ENCODE assay signal across 1 cellular context in the genomic region with DNA sequence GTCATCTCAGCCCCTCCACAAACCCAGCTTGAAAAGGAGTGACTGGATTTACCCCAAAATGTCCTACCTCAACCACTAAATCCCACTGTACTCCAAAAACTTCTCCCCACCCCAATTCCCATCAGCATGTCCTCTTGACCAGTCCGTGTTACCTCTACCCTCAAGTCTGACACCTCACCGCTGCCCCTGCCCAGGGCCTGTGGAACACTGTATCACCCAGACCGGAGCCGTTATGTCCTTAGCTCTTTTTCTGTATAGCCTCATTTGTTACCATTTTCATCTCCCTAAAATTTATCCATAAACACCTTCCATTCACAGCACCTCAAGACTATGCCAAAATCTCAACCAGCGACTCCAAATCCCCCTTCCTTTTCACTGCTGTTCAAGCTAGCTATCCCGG.
TF ChIP-seq lines count a peak whose summit lies in the region.

No MANE protein-coding gene starts in this region.

TF ChIP-seq in endothelial cell of umbilical vein, 7 proteins besides CTCF, POLR2A, EP300 and RAD21:
- TF ChIP-seq EZH2 (IDR thresholded peaks at IDR 0.05; ENCODE audit: borderline replicate concordance, low read depth, low read length, severe bottlenecking) (no peak), JUN (IDR thresholded peaks at IDR 0.05; ENCODE audit: borderline replicate concordance, insufficient read depth, insufficient read length, low read depth) (no peak), GATA2 (IDR thresholded peaks at IDR 0.05; ENCODE audit: insufficient read depth, insufficient read length, low read depth, low read length) (no peak), MYC (IDR thresholded peaks at IDR 0.05; ENCODE audit: low read depth, low read length) (no peak), POLR2AphosphoS5 (IDR thresholded peaks at IDR 0.05; ENCODE audit: insufficient read depth, low read depth, low read length) (no peak), FOS (IDR thresholded peaks at IDR 0.05; ENCODE audit: borderline replicate concordance, insufficient read depth, low read length) (no peak)
- TF ChIP-seq, protein P1, sequence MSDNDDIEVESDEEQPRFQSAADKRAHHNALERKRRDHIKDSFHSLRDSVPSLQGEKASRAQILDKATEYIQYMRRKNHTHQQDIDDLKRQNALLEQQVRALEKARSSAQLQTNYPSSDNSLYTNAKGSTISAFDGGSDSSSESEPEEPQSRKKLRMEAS (IDR thresholded peaks at IDR 0.05; ENCODE audit: insufficient read depth, insufficient read length), result no peak
TF ChIP-seq in endothelial cell of umbilical vein: peak in this region for 0.
